ENCODE assay signal across 1 cellular context in genomic region chr3:150183619-150184425, GRCh38.
TF ChIP-seq lines count a peak whose summit lies in the region.

No MANE protein-coding gene starts in this region.

TF ChIP-seq in HepG2, 621 proteins besides CTCF, POLR2A, EP300 and RAD21 (continued from another document and continues in another):
- TF ChIP-seq GMEB2 (CRISPR knock-in tag; IDR thresholded peaks at IDR 0.05; ENCODE audit: low read depth) (no peak), ZBTB33 (CRISPR knock-in tag; IDR thresholded peaks at IDR 0.05) (no peak), MXD3 (CRISPR knock-in tag; IDR thresholded peaks at IDR 0.05) (no peak), ZNF790 (CRISPR knock-in tag; IDR thresholded peaks at IDR 0.05; ENCODE audit: borderline replicate concordance) (no peak), NONO (IDR thresholded peaks at IDR 0.05) (no peak), NONO (CRISPR knock-in tag; conservative IDR thresholded peaks at IDR 0.05) (no peak), ZNF253 (CRISPR knock-in tag; IDR thresholded peaks at IDR 0.05; ENCODE audit: borderline replicate concordance) (no peak), ZNF276 (CRISPR knock-in tag; IDR thresholded peaks at IDR 0.05; ENCODE audit: low read depth) (no peak), CBX5 (CRISPR knock-in tag; IDR thresholded peaks at IDR 0.05; ENCODE audit: borderline replicate concordance) (no peak), ZSCAN30 (CRISPR knock-in tag; IDR thresholded peaks at IDR 0.05) (no peak), ZZZ3 (CRISPR knock-in tag; IDR thresholded peaks at IDR 0.05; ENCODE audit: borderline replicate concordance) (no peak), HOXA5 (CRISPR knock-in tag; IDR thresholded peaks at IDR 0.05) (no peak), ZNF749 (CRISPR knock-in tag; IDR thresholded peaks at IDR 0.05; ENCODE audit: borderline replicate concordance) (no peak), MBNL3 (CRISPR knock-in tag; conservative IDR thresholded peaks at IDR 0.05) (no peak), MXD4 (CRISPR knock-in tag; IDR thresholded peaks at IDR 0.05) (no peak), ZNF788 (CRISPR knock-in tag; IDR thresholded peaks at IDR 0.05; ENCODE audit: borderline replicate concordance) (no peak), CC2D1A (CRISPR knock-in tag; IDR thresholded peaks at IDR 0.05) (no peak), AHR (CRISPR knock-in tag; IDR thresholded peaks at IDR 0.05) (no peak), ZBTB10 (CRISPR knock-in tag; IDR thresholded peaks at IDR 0.05; ENCODE audit: borderline replicate concordance) (no peak), MED13 (CRISPR knock-in tag; IDR thresholded peaks at IDR 0.05) (no peak), ZNF629 (CRISPR knock-in tag; conservative IDR thresholded peaks at IDR 0.05) (no peak), ZMAT3 (CRISPR knock-in tag; conservative IDR thresholded peaks at IDR 0.05) (no peak), HOMEZ (CRISPR knock-in tag; IDR thresholded peaks at IDR 0.05; ENCODE audit: low read depth) (no peak), ZNF841 (CRISPR knock-in tag; IDR thresholded peaks at IDR 0.05; ENCODE audit: borderline replicate concordance) (no peak), RARA (CRISPR knock-in tag; IDR thresholded peaks at IDR 0.05) (no peak), ZNF740 (CRISPR knock-in tag; IDR thresholded peaks at IDR 0.05) (no peak), ARID2 (CRISPR knock-in tag; IDR thresholded peaks at IDR 0.05; ENCODE audit: borderline replicate concordance) (no peak), HOXA9 (CRISPR knock-in tag; IDR thresholded peaks at IDR 0.05; ENCODE audit: borderline replicate concordance) (no peak), RELA (CRISPR knock-in tag; IDR thresholded peaks at IDR 0.05) (no peak), MATR3 (CRISPR knock-in tag; IDR thresholded peaks at IDR 0.05) (no peak), ZBTB2 (CRISPR knock-in tag; IDR thresholded peaks at IDR 0.05; ENCODE audit: low read depth) (no peak), ZNF431 (CRISPR knock-in tag; IDR thresholded peaks at IDR 0.05; ENCODE audit: borderline replicate concordance, low read depth) (no peak), ZNF782 (CRISPR knock-in tag; IDR thresholded peaks at IDR 0.05; ENCODE audit: borderline replicate concordance) (no peak), NFYB (CRISPR knock-in tag; IDR thresholded peaks at IDR 0.05) (no peak), ZNF329 (CRISPR knock-in tag; IDR thresholded peaks at IDR 0.05; ENCODE audit: low read depth) (no peak), KMT2B (CRISPR knock-in tag; IDR thresholded peaks at IDR 0.05) (0 out of 2 replicates have a peak, but pooled peaks have one; percentile 57), NKX3-1 (CRISPR knock-in tag; IDR thresholded peaks at IDR 0.05) (no peak), TAF15 (IDR thresholded peaks at IDR 0.05; ENCODE audit: low read depth, low read length, poor library complexity, severe bottlenecking) (no peak), TCF12 (IDR thresholded peaks at IDR 0.05) (no peak), TCF12 (CRISPR knock-in tag; IDR thresholded peaks at IDR 0.05) (no peak), USF2 (IDR thresholded peaks at IDR 0.05; ENCODE audit: low read depth, low read length) (no peak), USF2 (CRISPR knock-in tag; IDR thresholded peaks at IDR 0.05; ENCODE audit: borderline replicate concordance) (no peak), ZNF326 (CRISPR knock-in tag; IDR thresholded peaks at IDR 0.05; ENCODE audit: borderline replicate concordance) (no peak), SALL1 (CRISPR knock-in tag; IDR thresholded peaks at IDR 0.05) (peak; percentile 43; the same call in 1 of the 2 replicates), ZNF367 (CRISPR knock-in tag; IDR thresholded peaks at IDR 0.05; ENCODE audit: borderline replicate concordance) (no peak), FOXJ3 (CRISPR knock-in tag; IDR thresholded peaks at IDR 0.05; ENCODE audit: borderline replicate concordance) (no peak), MIXL1 (CRISPR knock-in tag; IDR thresholded peaks at IDR 0.05) (peak; percentile 18; the same call in 1 of the 2 replicates), ZNF430 (CRISPR knock-in tag; IDR thresholded peaks at IDR 0.05) (no peak), BCL3 (CRISPR knock-in tag; IDR thresholded peaks at IDR 0.05) (no peak), RARG (CRISPR knock-in tag; IDR thresholded peaks at IDR 0.05; ENCODE audit: low read depth) (no peak), ELF1 (CRISPR knock-in tag; IDR thresholded peaks at IDR 0.05) (0 out of 2 replicates have a peak, but pooled peaks have one; percentile 23), ZSCAN5A (CRISPR knock-in tag; IDR thresholded peaks at IDR 0.05; ENCODE audit: borderline replicate concordance) (no peak), PHF21A (CRISPR knock-in tag; IDR thresholded peaks at IDR 0.05) (no peak), MLLT10 (CRISPR knock-in tag; IDR thresholded peaks at IDR 0.05) (no peak), ZNF598 (CRISPR knock-in tag; IDR thresholded peaks at IDR 0.05; ENCODE audit: borderline replicate concordance) (no peak), ARNTL (CRISPR knock-in tag; IDR thresholded peaks at IDR 0.05) (no peak), NAIF1 (CRISPR knock-in tag; IDR thresholded peaks at IDR 0.05; ENCODE audit: borderline replicate concordance) (peak; percentile 93), KLF12 (CRISPR knock-in tag; IDR thresholded peaks at IDR 0.05; ENCODE audit: borderline replicate concordance) (no peak)
